ENCODE assay signal across 26 cellular contexts in genomic region chrX:41081821-41082220, GRCh38.
"Had no signal": no experiment of that assay in that cellular context is flagged by ENCODE, and none has a peak within 500 bp of the region (broad histone marks: within the 10 kb centered on the region; RNA-seq: fewer than 3 reads in every experiment).

No MANE protein-coding gene starts in this region.

- DNase-seq: islet precursor cell; left ventricle myocardium inferior; midbrain; mucosa of descending colon; naive thymus-derived CD4-positive, alpha-beta T cell; ovary; posterior cingulate gyrus; retina; right cardiac atrium; stimulated activated CD4-positive, alpha-beta T cell treated with anti-CD3 and anti-CD28 coated beads, Interleukin-12 subunit alpha, Interleukin-12 subunit beta, amount 100 ng/mL, for 4 hours; stimulated activated CD4-positive, alpha-beta T cell treated with anti-CD3 and anti-CD28 coated beads, Interleukin-15, amount 100 ng/mL, for 24 hours; stimulated activated CD4-positive, alpha-beta T cell treated with anti-CD3 and anti-CD28 coated beads, Interleukin-2, amount 100 ng/mL, for 24 hours; stimulated activated CD4-positive, alpha-beta T cell treated with anti-CD3 and anti-CD28 coated beads, Interleukin-4, amount 100 ng/mL, for 1 hour; stimulated activated naive B cell treated with anti-CD40 and anti-IgM and Interleukin-4, amounts not matched to agents 10 μg/mL and 1 μg/mL and 100 μg/mL, for 72 hours; stimulated activated naive CD8-positive, alpha-beta T cell treated with anti-CD3 and anti-CD28 coated beads, Interleukin-15, Interleukin-2, amounts not matched to agents 100 U/mL and 50 U/mL, for 24 hours; stomach; testis; thyroid gland; transverse colon; upper lobe of left lung had no signal

- H3K27ac ChIP-seq: left ventricle myocardium inferior, ovary, prostate gland, skin epidermis, stomach, testis, thyroid gland, transverse colon, upper lobe of left lung, vagina had no signal

- H3K9me3 ChIP-seq: left ventricle myocardium inferior, mucosa of descending colon, ovary, prostate gland, stomach, testis, thyroid gland, transverse colon, upper lobe of left lung, vagina had no signal

- H3K36me3 ChIP-seq: left ventricle myocardium inferior, ovary, prostate gland, stomach, thyroid gland, transverse colon, upper lobe of left lung, vagina had no signal

- H3K4me3 ChIP-seq: left ventricle myocardium inferior, lung, mucosa of descending colon, ovary, prostate gland, skin epidermis, stomach, testis, thyroid gland, transverse colon, upper lobe of left lung, vagina had no signal

- H3K4me1 ChIP-seq: prostate gland, testis had no signal

- ATAC-seq: mucosa of descending colon; naive thymus-derived CD4-positive, alpha-beta T cell; natural killer cell treated with Interleukin-12 subunit alpha and Interleukin-12 subunit beta and Interleukin-15 and Interleukin-18, amount 100 ng/mL, for 72 hours; right cardiac atrium; sciatic nerve; stimulated activated naive B cell treated with anti-CD40 and anti-IgM and Interleukin-4, amounts not matched to agents 10 μg/mL and 1 μg/mL and 100 μg/mL, for 72 hours; stimulated activated naive CD8-positive, alpha-beta T cell treated with anti-CD3 and anti-CD28 coated beads, Interleukin-15, Interleukin-2, amounts not matched to agents 100 U/mL and 50 U/mL, for 24 hours had no signal

- H3K27me3 ChIP-seq: ovary, testis, thyroid gland, transverse colon, vagina had no signal
